ENCODE assay signal across 23 cellular contexts in genomic region chr14:30584058-30584630, GRCh38.
"Had no signal": no experiment of that assay in that cellular context is flagged by ENCODE, and none has a peak within 500 bp of the region (broad histone marks: within the 10 kb centered on the region; RNA-seq: fewer than 3 reads in every experiment).

No MANE protein-coding gene starts in this region.

- ATAC-seq: activated T-cell treated with anti-CD3 and anti-CD28 coated beads, Interleukin-2, amount 50 U/mL, for 72 hours had no signal

- H3K4me3 Mint-ChIP-seq: activated CD4-positive, alpha-beta memory T cell treated with anti-CD3 and anti-CD28 coated beads, Interleukin-2, amount 10 ng/mL, durations not matched to agents 7 days and 5 days; activated naive CD8-positive, alpha-beta T cell treated with anti-CD3 and anti-CD28 coated beads, Interleukin-2, amount 10 ng/mL, durations not matched to agents 7 days and 5 days; activated T-cell treated with anti-CD3 and anti-CD28 coated beads, Interleukin-2, amount 50 U/mL, for 72 hours had no signal

- DNase-seq: activated CD4-positive, alpha-beta memory T cell treated with anti-CD3 and anti-CD28 coated beads, Interleukin-2, amount 10 ng/mL, durations not matched to agents 7 days and 5 days; activated CD4-positive, alpha-beta T cell treated with anti-CD3 and anti-CD28 coated beads, Interleukin-2, amount 50 U/mL, for 1 hour; activated CD4-positive, CD25-positive, alpha-beta regulatory T cell; activated naive CD4-positive, alpha-beta T cell treated with anti-CD3 and anti-CD28 coated beads, Interleukin-2, amount 50 U/mL, for 16 hours; activated naive CD8-positive, alpha-beta T cell treated with anti-CD3 and anti-CD28 coated beads, Interleukin-2, amount 10 ng/mL, durations not matched to agents 7 days and 5 days; activated T-cell treated with anti-CD3 and anti-CD28 coated beads for 4 hours; activated T-cell treated with anti-CD3 and anti-CD28 coated beads, Interleukin-2, amount 50 U/mL, for 72 hours; adrenal gland; anterior cingulate cortex; caudate nucleus; Karpas-422; MM.1S; NCI-H1105; NCI-H1436 treated with DMSO at 0.1 percent for 48 hours; NCI-H187; NCI-H2081; NCI-H526; NCI-H774; SIG-M5; T-helper 1 cell had no signal

- H3K27ac ChIP-seq: adrenal gland, breast epithelium, VCaP had no signal

- H3K27ac Mint-ChIP-seq: activated CD4-positive, alpha-beta memory T cell treated with anti-CD3 and anti-CD28 coated beads, Interleukin-2, amount 10 ng/mL, durations not matched to agents 7 days and 5 days; activated naive CD8-positive, alpha-beta T cell treated with anti-CD3 and anti-CD28 coated beads, Interleukin-2, amount 10 ng/mL, durations not matched to agents 7 days and 5 days; activated T-cell treated with anti-CD3 and anti-CD28 coated beads, Interleukin-2, amount 50 U/mL, for 72 hours; activated T-helper 2 cell treated with anti-CD3 and anti-CD28 coated beads, Interferon-gamma antibody, Interleukin-2, Interleukin-4, amounts not matched to agents 10 μg/mL and 5 μg/mL and 100 μg/mL, durations not matched to agents 14 hours and 24 hours and 36 hours had no signal

- H3K9me3 ChIP-seq: adrenal gland, breast epithelium had no signal

- H3K4me3 ChIP-seq: adrenal gland, breast epithelium had no signal

- H3K27me3 ChIP-seq: adrenal gland, breast epithelium had no signal

- H3K36me3 ChIP-seq: breast epithelium had no signal

- H3K4me1 ChIP-seq: adrenal gland, breast epithelium had no signal

- H3K27me3 Mint-ChIP-seq: activated CD4-positive, alpha-beta memory T cell treated with anti-CD3 and anti-CD28 coated beads, Interleukin-2, amount 10 ng/mL, durations not matched to agents 7 days and 5 days; activated naive CD8-positive, alpha-beta T cell treated with anti-CD3 and anti-CD28 coated beads, Interleukin-2, amount 10 ng/mL, durations not matched to agents 7 days and 5 days had no signal
